18 cellular contexts compared by ENCODE assay signal in genomic region chr20:62390306-62391164, GRCh38. TPM values are rescaled to one million over a fixed set of nuclear protein-coding genes. Genes with fewer than 3 reads are reported as not detected.
DNase-seq lines count a peak whose midpoint lies in the region; ATAC-seq, FAIRE-seq and TF ChIP-seq lines count a peak whose summit lies in the region.
"Had no signal": no experiment of that assay in that cellular context is flagged by ENCODE, and none has a peak within 500 bp of the region (broad histone marks: within the 10 kb centered on the region; RNA-seq: fewer than 3 reads in every experiment).

No MANE protein-coding gene starts in this region.

- H3K27ac ChIP-seq in SK-N-MC (peak overlapping the region; percentile 6; the same call in 1 of the 2 replicates), endodermal cell (ENCODE audit: low read depth, low read length) (no peak overlapping the region), pancreas (no peak overlapping the region)
- H3K27ac ChIP-seq: breast epithelium had no signal

- no peak overlapping the region for H3K4me3 Mint-ChIP-seq in activated naive CD4-positive, alpha-beta T cell treated with anti-CD3 and anti-CD28 coated beads for 36 hours
- H3K4me3 Mint-ChIP-seq in endodermal cell: no peak overlapping the region
- H3K4me3 Mint-ChIP-seq in stimulated activated naive B cell treated with anti-CD40 and anti-IgM and Interleukin-4, amounts not matched to agents 10 μg/mL and 1 μg/mL and 100 μg/mL, for 72 hours: peak overlapping the region in 1 of 2 donors; percentile 25

- TF ChIP-seq CTCF in endodermal cell (conservative IDR thresholded peaks at IDR 0.05): no peak
- TF ChIP-seq CTCF in pancreas (IDR thresholded peaks at IDR 0.05): no peak

- peaks cover 31% of the 10 kb centered on the region for H3K36me3 Mint-ChIP-seq in activated naive CD4-positive, alpha-beta T cell treated with anti-CD3 and anti-CD28 coated beads for 36 hours (ENCODE audit: low read depth)
- H3K36me3 Mint-ChIP-seq in endodermal cell (ENCODE audit: low read depth): peaks cover 31% of the 10 kb centered on the region
- peaks cover 45 to 63% of the 10 kb centered on the region in 2 donors for H3K36me3 Mint-ChIP-seq in stimulated activated naive B cell treated with anti-CD40 and anti-IgM and Interleukin-4, amounts not matched to agents 10 μg/mL and 1 μg/mL and 100 μg/mL, for 72 hours

- H3K9ac ChIP-seq in SK-N-MC (ENCODE audit: insufficient read length) (no peak overlapping the region), endodermal cell (ENCODE audit: extremely low read depth, low read length, poor library complexity, severe bottlenecking) (no peak overlapping the region)

- H3K4me3 ChIP-seq in SK-N-MC (no peak overlapping the region), endodermal cell (ENCODE audit: low read length) (no peak overlapping the region), pancreas (no peak overlapping the region)
- H3K4me3 ChIP-seq: breast epithelium had no signal

- H3K27me3 Mint-ChIP-seq in activated naive CD4-positive, alpha-beta T cell treated with anti-CD3 and anti-CD28 coated beads for 36 hours (ENCODE audit: low read depth): no peaks in the 10 kb centered on the region
- H3K27me3 Mint-ChIP-seq in endodermal cell (ENCODE audit: insufficient read depth): no peaks in the 10 kb centered on the region
- H3K27me3 Mint-ChIP-seq in stimulated activated naive B cell treated with anti-CD40 and anti-IgM and Interleukin-4, amounts not matched to agents 10 μg/mL and 1 μg/mL and 100 μg/mL, for 72 hours: no peaks in the 10 kb centered on the region

- peak overlapping the region; percentile 30 for H3K27ac Mint-ChIP-seq in activated naive CD4-positive, alpha-beta T cell treated with anti-CD3 and anti-CD28 coated beads for 36 hours
- H3K27ac Mint-ChIP-seq in endodermal cell: peak overlapping the region; percentile 58
- peak overlapping the region; percentile 86 for H3K27ac Mint-ChIP-seq in stimulated activated naive B cell treated with anti-CD40 and anti-IgM and Interleukin-4, amounts not matched to agents 10 μg/mL and 1 μg/mL and 100 μg/mL, for 72 hours

- no peaks in the 10 kb centered on the region for H3K9me3 Mint-ChIP-seq in activated naive CD4-positive, alpha-beta T cell treated with anti-CD3 and anti-CD28 coated beads for 36 hours
- no peaks in the 10 kb centered on the region for H3K9me3 Mint-ChIP-seq in endodermal cell
- H3K9me3 Mint-ChIP-seq in stimulated activated naive B cell treated with anti-CD40 and anti-IgM and Interleukin-4, amounts not matched to agents 10 μg/mL and 1 μg/mL and 100 μg/mL, for 72 hours: no peaks in the 10 kb centered on the region

- WGBS in endodermal cell (ENCODE audit: insufficient coverage in 1 of 2, insufficient read length in 1 of 2), 2 experiments: 90 to 92% methylated on average over 19 to 29 of the region's 29 CpGs
- 81 to 82% methylated on average over 28 to 29 of the region's 29 CpGs for WGBS in pancreas, 2 donors

- CTCF ChIA-PET in activated naive CD4-positive, alpha-beta T cell treated with anti-CD3 and anti-CD28 coated beads for 36 hours (lab: Charles Lee): interaction anchor here (1.0 kb wide), 2 partner anchors 8 to 84 kb away, joined by 3 read pairs; no protein-coding TSS in a partner anchor

- FAIRE-seq in pancreas (lab: Jason Lieb, UNC): no peak

- intact Hi-C loops in activated naive CD4-positive, alpha-beta T cell treated with anti-CD3 and anti-CD28 coated beads for 36 hours (cut with micrococcal nuclease): no loop called here
- intact Hi-C loops in pancreas (cut with DNase I): no loop called here

- DNase-seq in activated naive CD4-positive, alpha-beta T cell treated with anti-CD3 and anti-CD28 coated beads for 36 hours: no peak
- no peak for DNase-seq in activated naive CD4-positive, alpha-beta T cell (lab: John Stamatoyannopoulos, UW)
- DNase-seq in SK-N-MC (ENCODE audit: low read depth, low spot score) (no peak), endodermal cell (no peak), SW 1271 (lab: John Stamatoyannopoulos, UW) (no peak), pancreas (no peak)
- DNase-seq in stimulated activated naive B cell treated with anti-CD40 and anti-IgM and Interleukin-4, amounts not matched to agents 10 μg/mL and 1 μg/mL and 100 μg/mL, for 72 hours: no peak
- DNase-seq: activated CD4-positive, alpha-beta T cell treated with anti-CD3 and anti-CD28 coated beads, Interleukin-2, amount 50 U/mL, for 48 hours; activated effector memory CD4-positive, alpha-beta T cell treated with anti-CD3 and anti-CD28 coated beads, Interleukin-2, amount 50 U/mL, for 16 hours; effector memory CD4-positive, alpha-beta T cell; midbrain; NCI-H1436; Right ventricle myocardium superior; T-helper 9 cell had no signal

- H3K27me3 ChIP-seq in endodermal cell (ENCODE audit: control insufficient read depth, insufficient read depth, low read length, poor library complexity, severe bottlenecking) (no peaks in the 10 kb centered on the region), pancreas (no peaks in the 10 kb centered on the region)
- H3K27me3 ChIP-seq: breast epithelium had no signal

- peaks cover 33% of the 10 kb centered on the region for H3K36me3 ChIP-seq in SK-N-MC (ENCODE audit: insufficient read depth, low read length)
- peaks cover 30% of the 10 kb centered on the region for H3K36me3 ChIP-seq in endodermal cell (ENCODE audit: control insufficient read depth, insufficient read depth, low read length)
- H3K36me3 ChIP-seq in pancreas: peaks cover 0 to 13% (median 0%) of the 10 kb centered on the region in 3 donors
- H3K36me3 ChIP-seq: breast epithelium had no signal

- no peak for ATAC-seq in stimulated activated naive B cell treated with anti-CD40 and anti-IgM and Interleukin-4, amounts not matched to agents 10 μg/mL and 1 μg/mL and 100 μg/mL, for 72 hours (replicated peaks)
- ATAC-seq in pancreas (no peak), GM21447 (IDR thresholded peaks at IDR 0.05; ENCODE audit: unreplicated experiment) (no peak)

- H3K4me1 Mint-ChIP-seq in activated naive CD4-positive, alpha-beta T cell treated with anti-CD3 and anti-CD28 coated beads for 36 hours (ENCODE audit: low read depth): peaks cover 25% of the 10 kb centered on the region
- peaks cover 13% of the 10 kb centered on the region for H3K4me1 Mint-ChIP-seq in endodermal cell
- peaks cover 31 to 50% of the 10 kb centered on the region in 2 donors for H3K4me1 Mint-ChIP-seq in stimulated activated naive B cell treated with anti-CD40 and anti-IgM and Interleukin-4, amounts not matched to agents 10 μg/mL and 1 μg/mL and 100 μg/mL, for 72 hours

- H3K4me1 ChIP-seq in endodermal cell (ENCODE audit: control insufficient read depth, insufficient read depth, low read length) (no peaks in the 10 kb centered on the region), pancreas (peaks cover 4 to 14% (median 9%) of the 10 kb centered on the region in 3 donors)

- H3K9me3 ChIP-seq in SK-N-MC (ENCODE audit: low read depth, low read length): no peaks in the 10 kb centered on the region
- H3K9me3 ChIP-seq in endodermal cell (ENCODE audit: control insufficient read depth, low read length): no peaks in the 10 kb centered on the region
- H3K9me3 ChIP-seq in pancreas: no peaks in the 10 kb centered on the region
- H3K9me3 ChIP-seq: breast epithelium had no signal

RNA-seq across cellular contexts. Expression of gene RPS21, which starts 3.6 kb away (rescaled TPM):
- total RNA-seq in activated naive CD4-positive, alpha-beta T cell treated with anti-CD3 and anti-CD28 coated beads for 36 hours: 1,000 to 10,000 TPM; 2,995 to 3,072 TPM
- total RNA-seq in endodermal cell (1,000 to 10,000 TPM; 1,288 to 1,382 TPM), pancreas (1,000 to 10,000 TPM in 2 of 6 donors, 100 to 1,000 TPM in 4; 662 to 1,102 (median 850) TPM)
- polyA plus RNA-seq in endodermal cell (2013, experiment 1 of 2): 1,213 TPM
- 1,212 TPM for polyA plus RNA-seq in endodermal cell (2013, experiment 2 of 2)
- 1,000 to 10,000 TPM; 2,124 to 2,141 TPM for polyA plus RNA-seq in pancreas

RNA-seq across cellular contexts. Expression of gene CABLES2, which starts 16.6 kb away (rescaled TPM):
- total RNA-seq in activated naive CD4-positive, alpha-beta T cell treated with anti-CD3 and anti-CD28 coated beads for 36 hours: 1 to 10 TPM; 3.6 to 5.1 TPM
- total RNA-seq in endodermal cell (10 to 100 TPM; 10.4 to 15.6 TPM), pancreas (1 to 10 TPM; 1.4 to 2.3 (median 1.9) TPM)
- 13.5 TPM for polyA plus RNA-seq in endodermal cell (2013, experiment 1 of 2)
- 13.0 TPM for polyA plus RNA-seq in endodermal cell (2013, experiment 2 of 2)
- 1 to 10 TPM; 1.5 to 2.9 TPM for polyA plus RNA-seq in pancreas

RNA-seq across cellular contexts. Expression of gene LAMA5, which starts 23.4 kb away (rescaled TPM):
- 1 to 10 TPM in 1 of 2 experiments, under 1 TPM in 1; 0.81 to 1.5 TPM for total RNA-seq in activated naive CD4-positive, alpha-beta T cell treated with anti-CD3 and anti-CD28 coated beads for 36 hours
- 100 to 1,000 TPM; 315 to 369 TPM for total RNA-seq in endodermal cell
- polyA plus RNA-seq in endodermal cell (2013, experiment 1 of 2): 95.9 TPM
- polyA plus RNA-seq in endodermal cell (2013, experiment 2 of 2): 89.1 TPM
- 10 to 100 TPM; 43.6 to 89.5 (median 59.4) TPM for total RNA-seq in pancreas
- 100 to 1,000 TPM; 259 to 344 TPM for polyA plus RNA-seq in pancreas

RNA-seq across cellular contexts. Expression of gene RBBP8NL, which starts 36.8 kb away (rescaled TPM):
- not detected for total RNA-seq in activated naive CD4-positive, alpha-beta T cell treated with anti-CD3 and anti-CD28 coated beads for 36 hours
- total RNA-seq in endodermal cell (under 1 TPM in 1 of 2 donors, not detected in 1; 0.40 TPM), pancreas (1 to 10 TPM in 3 of 6 donors, under 1 TPM in 3; 0.66 to 2.5 (median 1.0) TPM)
- polyA plus RNA-seq in endodermal cell (2013, experiment 1 of 2): 0.07 TPM
- 0.25 TPM for polyA plus RNA-seq in endodermal cell (2013, experiment 2 of 2)
- 1 to 10 TPM; 2.0 to 4.8 TPM for polyA plus RNA-seq in pancreas
- total RNA-seq: LHCN-M2, osteocyte, Right ventricle myocardium superior had no signal

Comparison
In these comparisons a context has a peak if more than half of its experiments do, and no peak if none do; other contexts are left out.
1. H3K27ac Mint-ChIP-seq: peak in every context shown above with its lines; median percentile 86 in stimulated activated naive B cell treated with anti-CD40 and anti-IgM and Interleukin-4, amounts not matched to agents 10 μg/mL and 1 μg/mL and 100 μg/mL, for 72 hours; 58 in endodermal cell; 30 in activated naive CD4-positive, alpha-beta T cell treated with anti-CD3 and anti-CD28 coated beads for 36 hours.
2. RNA of gene LAMA5, which starts 23.4 kb away (total RNA-seq): 315 to 369 TPM in endodermal cell and 43.6 to 89.5 TPM in pancreas; 0.81 to 1.5 TPM in activated naive CD4-positive, alpha-beta T cell treated with anti-CD3 and anti-CD28 coated beads for 36 hours; every median in the first group is over 10 times any median in the second.